ENCODE assay signal across 1 cellular context in the genomic region with DNA sequence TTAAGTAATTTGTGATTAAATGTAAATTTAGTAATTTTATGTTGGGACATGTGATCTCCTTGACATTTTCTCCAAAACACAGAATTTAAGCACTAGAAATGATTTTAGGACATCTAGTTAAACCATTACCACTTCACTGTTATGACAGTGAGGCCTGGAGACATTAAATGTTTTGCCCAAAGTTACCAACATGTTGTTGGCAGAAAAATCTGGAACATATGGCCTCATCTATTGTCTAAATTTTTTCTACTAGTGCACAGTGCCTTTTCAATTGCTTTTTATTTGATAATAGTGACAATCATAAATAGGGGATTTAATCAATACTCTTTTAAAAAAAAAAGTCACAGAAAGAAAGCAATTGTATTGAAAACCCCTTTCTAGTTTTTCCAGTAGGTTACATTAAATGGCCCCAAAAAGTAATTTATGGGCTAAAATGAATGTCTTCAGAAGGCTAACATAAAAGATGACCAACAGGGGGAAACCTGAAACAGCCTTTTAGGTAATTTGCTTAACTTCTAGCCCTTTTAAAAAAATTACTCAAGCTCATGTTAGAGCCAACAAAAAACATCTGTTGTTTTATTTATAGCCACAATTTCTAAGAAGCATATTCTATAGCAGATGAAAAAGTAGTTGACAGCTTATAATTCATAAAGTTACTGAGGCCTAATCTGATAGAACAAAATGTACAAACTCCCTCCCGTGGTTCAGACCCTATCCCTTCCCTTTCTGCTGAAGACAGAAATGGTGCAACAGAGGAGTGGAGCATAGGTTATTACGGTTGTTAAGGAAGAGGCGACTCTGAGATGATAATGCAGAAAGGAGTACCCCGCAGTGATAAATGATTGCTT.
TF ChIP-seq lines count a peak whose summit lies in the region.

No MANE protein-coding gene starts in this region.

TF ChIP-seq in WTC11, 78 proteins besides CTCF, POLR2A, EP300 and RAD21 (continued from another document):
- TF ChIP-seq, protein P1, sequence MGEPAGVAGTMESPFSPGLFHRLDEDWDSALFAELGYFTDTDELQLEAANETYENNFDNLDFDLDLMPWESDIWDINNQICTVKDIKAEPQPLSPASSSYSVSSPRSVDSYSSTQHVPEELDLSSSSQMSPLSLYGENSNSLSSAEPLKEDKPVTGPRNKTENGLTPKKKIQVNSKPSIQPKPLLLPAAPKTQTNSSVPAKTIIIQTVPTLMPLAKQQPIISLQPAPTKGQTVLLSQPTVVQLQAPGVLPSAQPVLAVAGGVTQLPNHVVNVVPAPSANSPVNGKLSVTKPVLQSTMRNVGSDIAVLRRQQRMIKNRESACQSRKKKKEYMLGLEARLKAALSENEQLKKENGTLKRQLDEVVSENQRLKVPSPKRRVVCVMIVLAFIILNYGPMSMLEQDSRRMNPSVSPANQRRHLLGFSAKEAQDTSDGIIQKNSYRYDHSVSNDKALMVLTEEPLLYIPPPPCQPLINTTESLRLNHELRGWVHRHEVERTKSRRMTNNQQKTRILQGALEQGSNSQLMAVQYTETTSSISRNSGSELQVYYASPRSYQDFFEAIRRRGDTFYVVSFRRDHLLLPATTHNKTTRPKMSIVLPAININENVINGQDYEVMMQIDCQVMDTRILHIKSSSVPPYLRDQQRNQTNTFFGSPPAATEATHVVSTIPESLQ (CRISPR knock-in tag; IDR thresholded peaks at IDR 0.05) = no peak
- TF ChIP-seq, protein P2, sequence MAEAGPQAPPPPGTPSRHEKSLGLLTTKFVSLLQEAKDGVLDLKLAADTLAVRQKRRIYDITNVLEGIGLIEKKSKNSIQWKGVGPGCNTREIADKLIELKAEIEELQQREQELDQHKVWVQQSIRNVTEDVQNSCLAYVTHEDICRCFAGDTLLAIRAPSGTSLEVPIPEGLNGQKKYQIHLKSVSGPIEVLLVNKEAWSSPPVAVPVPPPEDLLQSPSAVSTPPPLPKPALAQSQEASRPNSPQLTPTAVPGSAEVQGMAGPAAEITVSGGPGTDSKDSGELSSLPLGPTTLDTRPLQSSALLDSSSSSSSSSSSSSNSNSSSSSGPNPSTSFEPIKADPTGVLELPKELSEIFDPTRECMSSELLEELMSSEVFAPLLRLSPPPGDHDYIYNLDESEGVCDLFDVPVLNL (CRISPR knock-in tag; IDR thresholded peaks at IDR 0.05; ENCODE audit: borderline replicate concordance, low read depth) = no peak
- no peak for TF ChIP-seq TEAD4 (CRISPR knock-in tag; IDR thresholded peaks at IDR 0.05)
- TF ChIP-seq ZNF138 (CRISPR knock-in tag; conservative IDR thresholded peaks at IDR 0.05) = no peak
- TF ChIP-seq, protein P3, sequence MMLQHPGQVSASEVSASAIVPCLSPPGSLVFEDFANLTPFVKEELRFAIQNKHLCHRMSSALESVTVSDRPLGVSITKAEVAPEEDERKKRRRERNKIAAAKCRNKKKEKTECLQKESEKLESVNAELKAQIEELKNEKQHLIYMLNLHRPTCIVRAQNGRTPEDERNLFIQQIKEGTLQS (CRISPR knock-in tag; conservative IDR thresholded peaks at IDR 0.05) = no peak
- TF ChIP-seq TCF7 (CRISPR knock-in tag; IDR thresholded peaks at IDR 0.05; ENCODE audit: low read depth) = no peak
- TF ChIP-seq FOXP1 (CRISPR knock-in tag; IDR thresholded peaks at IDR 0.05; ENCODE audit: borderline replicate concordance) = no peak
